In genomic region chr19:14200147-14200841, GRCh38 we compare ENCODE assay signal across 8 cellular contexts. TPM values are rescaled to one million over a fixed set of nuclear protein-coding genes. Genes with fewer than 3 reads are reported as not detected.
DNase-seq lines count a peak whose midpoint lies in the region; TF ChIP-seq lines count a peak whose summit lies in the region.
"Not testable (repeated sequence)": the region's sequence is repeated elsewhere in the genome, so short reads cannot be mapped to it uniquely, and the experiment has no call there.

No MANE protein-coding gene starts in this region.

- H3K9me3 ChIP-seq in adipocyte (ENCODE audit: control insufficient read depth, low read length) = not testable (repeated sequence)

- not testable (repeated sequence) for H3K36me3 ChIP-seq in BJ (ENCODE audit: control insufficient read depth, insufficient read depth, low read length); H7 (replicated peaks; ENCODE audit: control insufficient read depth, insufficient read depth, low read length); adipocyte (ENCODE audit: control insufficient read depth, insufficient read depth, low read length, severe bottlenecking)

- DNase-seq in BJ (ENCODE audit: low read depth) = not testable (repeated sequence)
- peak; percentile 82 for DNase-seq in H7
- DNase-seq in NCI-H82 (lab: John Stamatoyannopoulos, UW) = peak; percentile 74
- DNase-seq in activated CD4-positive, CD25-positive, alpha-beta regulatory T cell treated with anti-CD3 and anti-CD28 coated beads, Interleukin-2, amount 50 U/mL, for 72 hours = peak; percentile 51
- peak; percentile 57 for DNase-seq in adipocyte (ENCODE audit: low read depth)
- DNase-seq in fibroblast of the conjunctiva (ENCODE audit: low read depth) = peak; percentile 20
- DNase-seq in myocyte (ENCODE audit: low read depth) = peak; percentile 21
- peak in 2 of 3 experiments; percentile 19 to 31 for DNase-seq in stimulated activated CD4-positive, alpha-beta T cell treated with anti-CD3 and anti-CD28 coated beads, TNF-alpha, amount 100 ng/mL, for 4 hours (ENCODE audit: low read depth in 3 of 3)

- H3K4me1 ChIP-seq in adipocyte (ENCODE audit: control insufficient read depth, insufficient read depth, low read length) = not testable (repeated sequence)

- CTCF ChIA-PET in BJ (lab: Yijun Ruan, JAX) = interaction anchor here (0.7 to 3.6 kb wide), 14 partner anchors 11 to 250 kb away, joined by 3 to 46 read pairs (median 3); no protein-coding TSS in a partner anchor

- POLR2A ChIA-PET in BJ (lab: Charles Lee) = interaction anchor here (0.6 kb wide), 1 partner anchor 49 kb away, joined by 3 read pairs; no protein-coding TSS in a partner anchor

- H3K4me3 ChIP-seq in BJ (ENCODE audit: low read depth, low read length); H7 (ENCODE audit: insufficient read depth, low read depth, low read length); adipocyte (ENCODE audit: low read length): not testable (repeated sequence)

- H3K9ac ChIP-seq in adipocyte (ENCODE audit: low read length) = not testable (repeated sequence)

- peaks cover 11% of the 10 kb centered on the region for H3K27me3 ChIP-seq in BJ (ENCODE audit: control insufficient read depth, insufficient read depth, low read length)
- not testable (repeated sequence) for H3K27me3 ChIP-seq in H7 (ENCODE audit: control insufficient read depth, insufficient read depth, low read length); adipocyte (replicated peaks; ENCODE audit: control insufficient read depth, insufficient read depth, low read length)

- peak; percentile 75 for TF ChIP-seq CTCF in BJ (IDR thresholded peaks at IDR 0.05; ENCODE audit: insufficient read depth, low read depth, low read length)

RNA-seq across cellular contexts. Expression of gene ADGRL1, which starts 5.7 kb away (rescaled TPM):
- polyA plus RNA-seq in BJ (2011; rRNA removed) = 1.6 and 4.0 TPM in 2 replicates
- 5.8 and 8.5 TPM in 2 replicates for polyA minus RNA-seq in BJ (2011; rRNA and poly(A)+ RNA removed)
- total RNA-seq in H7 (2014; rRNA removed; shearing (Covaris generic)) = 60.7 and 74.4 TPM in 2 replicates
- 1.1 and 1.8 TPM in 2 replicates for total RNA-seq in myocyte
- polyA plus RNA-seq in myocyte (2012) = 4.4 TPM

Comparison
In these comparisons a context has a peak if more than half of its experiments do, and no peak if none do; other contexts are left out.
1. RNA of gene ADGRL1, which starts 5.7 kb away (total RNA-seq): 60.7 to 74.4 TPM in H7; 1.1 to 1.8 TPM in myocyte; every median in the first group is over 10 times any median in the second.